ENCODE assay signal across 9 cellular contexts in genomic region chr7:122305475-122306319, GRCh38. TPM values are rescaled to one million over a fixed set of nuclear protein-coding genes. Genes with fewer than 3 reads are reported as not detected.
DNase-seq lines count a peak whose midpoint lies in the region; ATAC-seq, FAIRE-seq and TF ChIP-seq lines count a peak whose summit lies in the region.
"Had no signal": no experiment of that assay in that cellular context is flagged by ENCODE, and none has a peak within 500 bp of the region (broad histone marks: within the 10 kb centered on the region; RNA-seq: fewer than 3 reads in every experiment).

No MANE protein-coding gene starts in this region.

- H3K27me3 Mint-ChIP-seq in activated T-cell treated with anti-CD3 and anti-CD28 coated beads, Interleukin-2, amount 50 U/mL, for 4 hours (ENCODE audit: low read depth): peaks cover 80% of the 10 kb centered on the region

- no peaks in the 10 kb centered on the region for H3K4me1 Mint-ChIP-seq in activated T-cell treated with anti-CD3 and anti-CD28 coated beads, Interleukin-2, amount 50 U/mL, for 4 hours (ENCODE audit: low read depth)

- no peak for TF ChIP-seq EP300 in suprapubic skin (IDR thresholded peaks at IDR 0.05)

- TF ChIP-seq POLR2A in suprapubic skin (IDR thresholded peaks at IDR 0.05): no peak

- H3K9me3 Mint-ChIP-seq in activated T-cell treated with anti-CD3 and anti-CD28 coated beads, Interleukin-2, amount 50 U/mL, for 4 hours: no peaks in the 10 kb centered on the region

- no peak for TF ChIP-seq CTCF in suprapubic skin (IDR thresholded peaks at IDR 0.05)

- 5% methylated on average over 21 of the region's 65 CpGs for WGBS in suprapubic skin

- in situ Hi-C loops in SK-MEL-5 (cut with HindIII; ENCODE audit: low pct_unique_long_range_greater_than_20kb, low sequenced_read_pairs): no loop called here

- H3K27ac ChIP-seq in suprapubic skin: no peak overlapping the region

- H3K36me3 Mint-ChIP-seq in activated T-cell treated with anti-CD3 and anti-CD28 coated beads, Interleukin-2, amount 50 U/mL, for 4 hours (ENCODE audit: insufficient read depth): no peaks in the 10 kb centered on the region

- peaks cover 100% of the 10 kb centered on the region for H3K27me3 ChIP-seq in suprapubic skin

- DNase-seq in NCI-H2107 treated with DMSO at 0.1 percent for 48 hours (lab: John Stamatoyannopoulos, UW; ENCODE audit: unreplicated experiment): peak; percentile 30
- DNase-seq in NCI-H2107 (lab: John Stamatoyannopoulos, UW): no peak
- peak; percentile 30 for DNase-seq in SK-MEL-5 (ENCODE audit: low read depth, low spot score)
- DNase-seq in islet precursor cell: peak; percentile 67
- no peak for DNase-seq in suprapubic skin (ENCODE audit: low spot score in 2 of 2)
- DNase-seq in activated T-cell treated with anti-CD3 and anti-CD28 coated beads, Interleukin-2, amount 50 U/mL, for 4 hours: no peak
- no peak for DNase-seq in urothelium cell line (ENCODE audit: low spot score)

- no peak overlapping the region for H3K4me3 Mint-ChIP-seq in activated T-cell treated with anti-CD3 and anti-CD28 coated beads, Interleukin-2, amount 50 U/mL, for 4 hours

- peaks cover 55% of the 10 kb centered on the region for H3K4me1 ChIP-seq in suprapubic skin

- H3K4me3 ChIP-seq in suprapubic skin: peak overlapping the region; percentile 37

- H3K9me3 ChIP-seq in suprapubic skin: no peaks in the 10 kb centered on the region

- no peaks in the 10 kb centered on the region for H3K36me3 ChIP-seq in suprapubic skin

- ATAC-seq in activated T-cell treated with anti-CD3 and anti-CD28 coated beads, Interleukin-2, amount 50 U/mL, for 4 hours: no peak
- no peak for ATAC-seq in HG03469 (IDR thresholded peaks at IDR 0.05; ENCODE audit: unreplicated experiment)

- no peak for FAIRE-seq in urothelium cell line (lab: Jason Lieb, UNC)

RNA-seq across cellular contexts. Expression of gene FEZF1, which starts 1.1 kb away (rescaled TPM):
- 2.1 and 2.7 TPM in 2 replicates for total RNA-seq in SK-MEL-5 (2014; rRNA removed; shearing (Covaris generic))
- polyA plus RNA-seq in SK-MEL-5 (2015; cell fraction: cytosol; rRNA removed): 1.8 and 3.7 TPM in 2 replicates
- polyA plus RNA-seq in SK-MEL-5 (2015; cell fraction: nucleus; rRNA removed): 0.30 and 1.6 TPM in 2 replicates
- not detected for total RNA-seq in suprapubic skin
- total RNA-seq in activated T-cell treated with anti-CD3 and anti-CD28 coated beads, Interleukin-2, amount 50 U/mL, for 4 hours: not detected
- total RNA-seq: HT1080 had no signal

Comparison
In these comparisons a context has a peak if more than half of its experiments do, and no peak if none do; other contexts are left out.
1. DNase-seq: peak in NCI-H2107 treated with DMSO at 0.1 percent for 48 hours (single experiment), SK-MEL-5 (single experiment) and islet precursor cell (single experiment); none in NCI-H2107 (single experiment), suprapubic skin (0 of 2), activated T-cell treated with anti-CD3 and anti-CD28 coated beads, Interleukin-2, amount 50 U/mL, for 4 hours (single experiment) and urothelium cell line (single experiment).